16 cellular contexts compared by ENCODE assay signal in genomic region chr6:16369989-16370388, GRCh38.
A peak's percentile ranks its signal among the peaks of the same experiment; 100 is the strongest.
DNase-seq lines count a peak whose midpoint lies in the region; ATAC-seq and TF ChIP-seq lines count a peak whose summit lies in the region.
"Had no signal": no experiment of that assay in that cellular context is flagged by ENCODE, and none has a peak within 500 bp of the region (broad histone marks: within the 10 kb centered on the region; RNA-seq: fewer than 3 reads in every experiment).

No MANE protein-coding gene starts in this region.

- no peak overlapping the region for H3K23ac ChIP-seq in IMR-90 (ENCODE audit: low read depth, low read length)

- no peak overlapping the region for H3K27ac Mint-ChIP-seq in activated T-helper 2 cell treated with anti-CD3 and anti-CD28 coated beads, Interferon-gamma antibody, Interleukin-2, Interleukin-4, amounts not matched to agents 10 μg/mL and 5 μg/mL and 100 μg/mL, durations not matched to agents 14 hours and 24 hours and 36 hours
- H3K27ac Mint-ChIP-seq: B cell; CD4-positive, CD25-positive, alpha-beta regulatory T cell; H9 had no signal

- dilution Hi-C loops in IMR-90 (cut with HindIII; ENCODE audit: low sequenced_read_pairs, unreplicated experiment) = no loop called here

- no peak overlapping the region for H3K14ac ChIP-seq in IMR-90 (replicated peaks; ENCODE audit: low read depth, low read length)

- H3K4me1 ChIP-seq in IMR-90 (ENCODE audit: control insufficient read depth, insufficient read depth, low read length) = no peaks in the 10 kb centered on the region

- H3K36me3 Mint-ChIP-seq in activated T-helper 2 cell treated with anti-CD3 and anti-CD28 coated beads, Interferon-gamma antibody, Interleukin-2, Interleukin-4, amounts not matched to agents 10 μg/mL and 5 μg/mL and 100 μg/mL, durations not matched to agents 14 hours and 24 hours and 36 hours (ENCODE audit: low read depth) = peaks cover 12% of the 10 kb centered on the region

- no peak overlapping the region for H3K9ac ChIP-seq in IMR-90 (ENCODE audit: low read depth, low read length)

- H3K27me3 Mint-ChIP-seq in activated T-helper 2 cell treated with anti-CD3 and anti-CD28 coated beads, Interferon-gamma antibody, Interleukin-2, Interleukin-4, amounts not matched to agents 10 μg/mL and 5 μg/mL and 100 μg/mL, durations not matched to agents 14 hours and 24 hours and 36 hours (ENCODE audit: low read depth) = no peaks in the 10 kb centered on the region
- H3K27me3 Mint-ChIP-seq: B cell; CD4-positive, CD25-positive, alpha-beta regulatory T cell; CD8-positive, alpha-beta memory T cell had no signal

- no peak overlapping the region for H3K27ac ChIP-seq in IMR-90 (ENCODE audit: insufficient read depth, low read length)

- POLR2A ChIA-PET in IMR-90 (lab: Charles Lee; ENCODE audit: unreplicated experiment) = no interaction called here

- no TSS peak for BruUV-seq in IMR-90 (replicated peaks; lab: Mats Ljungman, UMichigan)

- ATAC-seq in IMR-90 (ENCODE audit: low read depth) (no peak), SK-N-SH treated with all-trans-retinoic acid at 6 μM for 48 hours (peak; percentile 38; the same call in 1 of the 3 replicates), GM21423 (IDR thresholded peaks at IDR 0.05; ENCODE audit: unreplicated experiment) (no peak)
- ATAC-seq: HepG2 had no signal

- H3K9me3 ChIP-seq in IMR-90 (ENCODE audit: control insufficient read depth, insufficient read depth, low read length) = no peaks in the 10 kb centered on the region

- no peak overlapping the region for H2BK20ac ChIP-seq in IMR-90 (ENCODE audit: low read depth, low read length)

- H3K9me1 ChIP-seq in IMR-90 (ENCODE audit: insufficient read depth, low read length) = peaks cover 6% of the 10 kb centered on the region; the same call in 1 of the 2 replicates

- intact Hi-C loops in IMR-90 (cut with micrococcal nuclease) = no loop called here
- intact Hi-C loops in activated T-helper 2 cell treated with anti-CD3 and anti-CD28 coated beads, Interferon-gamma antibody, Interleukin-2, Interleukin-4, amounts not matched to agents 10 μg/mL and 5 μg/mL and 100 μg/mL, durations not matched to agents 14 hours and 24 hours and 36 hours (cut with micrococcal nuclease) = no loop called here

- H2BK5ac ChIP-seq in IMR-90 (ENCODE audit: low read depth, low read length, poor library complexity, severe bottlenecking) = no peak overlapping the region

- no peak for TF ChIP-seq CTCF in IMR-90 (conservative IDR thresholded peaks at IDR 0.05; ENCODE audit: low read depth, low read length)

- peaks cover 0 to 4% of the 10 kb centered on the region in 2 experiments; a peak in 1 of 4 replicates for H3K79me1 ChIP-seq in IMR-90 (ENCODE audit: low read depth in 1 of 2, low read length in 2 of 2)

- no peak overlapping the region for H3K4me3 Mint-ChIP-seq in activated T-helper 2 cell treated with anti-CD3 and anti-CD28 coated beads, Interferon-gamma antibody, Interleukin-2, Interleukin-4, amounts not matched to agents 10 μg/mL and 5 μg/mL and 100 μg/mL, durations not matched to agents 14 hours and 24 hours and 36 hours (ENCODE audit: low read depth)
- H3K4me3 Mint-ChIP-seq: B cell; CD4-positive, CD25-positive, alpha-beta regulatory T cell; CD8-positive, alpha-beta memory T cell; H9 had no signal

- H2BK15ac ChIP-seq in IMR-90 (ENCODE audit: low read depth, low read length) = no peak overlapping the region

- no peak overlapping the region for H2BK120ac ChIP-seq in IMR-90 (ENCODE audit: low read depth, low read length)

- H4K20me1 ChIP-seq in IMR-90 (ENCODE audit: insufficient read depth, low read length) = no peaks in the 10 kb centered on the region

- H4K5ac ChIP-seq in IMR-90 (ENCODE audit: low read depth, low read length) = no peak overlapping the region

- peaks cover 4% of the 10 kb centered on the region for H3K4me1 Mint-ChIP-seq in activated T-helper 2 cell treated with anti-CD3 and anti-CD28 coated beads, Interferon-gamma antibody, Interleukin-2, Interleukin-4, amounts not matched to agents 10 μg/mL and 5 μg/mL and 100 μg/mL, durations not matched to agents 14 hours and 24 hours and 36 hours (ENCODE audit: low read depth)

- H4K8ac ChIP-seq in IMR-90 (ENCODE audit: low read depth in 2 of 2, low read length in 2 of 2) = no peak overlapping the region

- TF ChIP-seq RAD21 in IMR-90 (IDR thresholded peaks at IDR 0.05; ENCODE audit: low read length) = no peak

- no peak overlapping the region for H3K18ac ChIP-seq in IMR-90 (ENCODE audit: low read depth, low read length)

- H3K9me3 Mint-ChIP-seq in activated T-helper 2 cell treated with anti-CD3 and anti-CD28 coated beads, Interferon-gamma antibody, Interleukin-2, Interleukin-4, amounts not matched to agents 10 μg/mL and 5 μg/mL and 100 μg/mL, durations not matched to agents 14 hours and 24 hours and 36 hours = no peaks in the 10 kb centered on the region
- H3K9me3 Mint-ChIP-seq: CD4-positive, CD25-positive, alpha-beta regulatory T cell; CD8-positive, alpha-beta memory T cell; H9 had no signal

- H3K36me3 ChIP-seq in IMR-90 (ENCODE audit: control insufficient read depth, insufficient read depth, low read length) = peaks cover 5% of the 10 kb centered on the region; the same call in 1 of the 2 replicates

- no peak overlapping the region for H3K56ac ChIP-seq in IMR-90 (ENCODE audit: extremely low read depth, insufficient read depth, low read length)

- H2AK9ac ChIP-seq in IMR-90 (replicated peaks; ENCODE audit: low read depth, low read length, poor library complexity) = peak overlapping the region; percentile 15

- no CpG with 5 or more reads among the region's 5 CpGs for WGBS in IMR-90 (ENCODE audit: extremely low coverage in 2 of 2, insufficient read length in 1 of 2), 2 experiments

- no peak for DNase-seq in IMR-90
- peak; percentile 13 for DNase-seq in islet precursor cell
- DNase-seq in stimulated activated CD4-positive, alpha-beta T cell treated with anti-CD3 and anti-CD28 coated beads, Interleukin-4, amount 100 ng/mL, for 1 hour = no peak
- no peak for DNase-seq in activated T-helper 2 cell treated with anti-CD3 and anti-CD28 coated beads, Interferon-gamma antibody, Interleukin-2, Interleukin-4, amounts not matched to agents 10 μg/mL and 5 μg/mL and 100 μg/mL, durations not matched to agents 14 hours and 24 hours and 36 hours (ENCODE audit: low spot score)
- DNase-seq: C1 segment of cervical spinal cord; CD4-positive, CD25-positive, alpha-beta regulatory T cell; CD8-positive, alpha-beta memory T cell; COR-L47; DMS 273 treated with DMSO at 0.1 percent for 48 hours; DMS53; DND-41; H9 had no signal

- H3K4me2 ChIP-seq in IMR-90 (ENCODE audit: low read depth, low read length) = no peak overlapping the region

- no peak overlapping the region for H4K91ac ChIP-seq in IMR-90 (ENCODE audit: insufficient read depth, low read depth, low read length)

- no peak overlapping the region for H3K4ac ChIP-seq in IMR-90 (ENCODE audit: low read depth, low read length)

- no peak overlapping the region for H2AFZ ChIP-seq in IMR-90 (replicated peaks; ENCODE audit: low read length, poor library complexity)

- no peak overlapping the region for H2AK5ac ChIP-seq in IMR-90 (ENCODE audit: low read depth, low read length)

- no peak overlapping the region for H3K4me3 ChIP-seq in IMR-90 (ENCODE audit: insufficient read depth, low read depth, low read length)

- in situ Hi-C loops in IMR-90 (cut with MboI; ENCODE audit: low sequenced_read_pairs) = no loop called here

- CTCF ChIA-PET in IMR-90 (lab: Yijun Ruan, JAX) = interaction anchor here (1.1 kb wide), 1 partner anchor 64 kb away, joined by 3 read pairs; no protein-coding TSS in a partner anchor

- no peak for TF ChIP-seq POLR2A in IMR-90 (IDR thresholded peaks at IDR 0.05; ENCODE audit: low read depth, low read length)

- no peaks in the 10 kb centered on the region for H3K27me3 ChIP-seq in IMR-90 (ENCODE audit: control insufficient read depth, insufficient read depth, low read length)

TF ChIP-seq in IMR-90, 13 proteins besides CTCF, POLR2A, EP300 and RAD21:
- TF ChIP-seq RCOR1 (IDR thresholded peaks at IDR 0.05; ENCODE audit: insufficient replicate concordance, low read length) (no peak), FOS (IDR thresholded peaks at IDR 0.05; ENCODE audit: low read depth, low read length) (no peak), CHD1 (IDR thresholded peaks at IDR 0.05; ENCODE audit: low read depth, low read length) (no peak), NFE2L2 (IDR thresholded peaks at IDR 0.05; ENCODE audit: low read depth, low read length) (no peak), MAZ (IDR thresholded peaks at IDR 0.05; ENCODE audit: borderline replicate concordance, low read depth, low read length) (no peak), MXI1 (IDR thresholded peaks at IDR 0.05; ENCODE audit: borderline replicate concordance, low read depth, low read length) (no peak)

TF ChIP-seq in SK-N-SH treated with all-trans-retinoic acid at 6 μM for 48 hours, 23 proteins besides CTCF, POLR2A, EP300 and RAD21 (continues in another document):
- TF ChIP-seq TCF4 (CRISPR knock-in tag; IDR thresholded peaks at IDR 0.05; ENCODE audit: borderline replicate concordance) = peak; percentile 67; the same call in 1 of the 2 replicates
- no peak for TF ChIP-seq TOX (CRISPR knock-in tag; IDR thresholded peaks at IDR 0.05; ENCODE audit: borderline replicate concordance)
- TF ChIP-seq ZFP30 (CRISPR knock-in tag; IDR thresholded peaks at IDR 0.05) = no peak
- TF ChIP-seq TSHZ2 (CRISPR knock-in tag; IDR thresholded peaks at IDR 0.05) = peak; percentile 60; the same call in 1 of the 2 replicates
- no peak for TF ChIP-seq ZNF8 (CRISPR knock-in tag; IDR thresholded peaks at IDR 0.05)
- no peak for TF ChIP-seq GLIS3 (CRISPR knock-in tag; IDR thresholded peaks at IDR 0.05)
- no peak for TF ChIP-seq ZC3H10 (CRISPR knock-in tag; IDR thresholded peaks at IDR 0.05)
